ENCODE assay signal across 8 cellular contexts in the genomic region with DNA sequence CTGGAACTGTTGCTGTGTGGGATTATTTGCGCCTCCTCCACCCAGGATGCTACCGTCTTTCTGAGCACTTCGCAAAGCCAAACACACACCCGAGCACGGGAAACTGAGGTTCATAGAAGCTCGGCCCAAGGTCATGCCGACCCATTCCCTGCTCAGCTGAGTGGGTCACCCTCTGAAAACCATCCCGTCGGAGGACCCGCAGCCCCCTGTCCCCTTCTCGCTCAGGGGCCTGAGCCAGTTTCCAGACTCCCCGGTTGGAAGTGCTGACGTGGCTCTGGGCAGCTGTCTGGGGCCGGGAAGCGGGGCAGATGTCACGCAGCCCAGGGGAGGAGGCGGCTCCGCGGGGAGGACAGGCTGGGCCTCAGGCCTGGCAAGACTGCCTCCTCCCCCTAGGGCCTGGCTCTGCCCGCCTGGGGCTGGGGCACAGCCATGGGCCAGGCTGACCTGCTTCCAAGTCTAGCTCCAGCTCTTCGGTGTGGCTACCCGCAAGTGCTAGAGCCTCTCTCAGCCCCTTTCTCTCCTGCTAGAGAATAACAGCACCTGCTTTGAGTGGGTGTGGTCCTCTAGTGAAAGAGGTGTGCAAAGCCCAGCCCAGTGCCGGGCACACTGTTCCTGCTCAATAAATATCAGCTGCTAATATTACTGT. TPM values are rescaled to one million over a fixed set of nuclear protein-coding genes. Genes with fewer than 3 reads are reported as not detected.
A peak's percentile ranks its signal among the peaks of the same experiment; 100 is the strongest.
DNase-seq lines count a peak whose midpoint lies in the region; ATAC-seq and TF ChIP-seq lines count a peak whose summit lies in the region.

No MANE protein-coding gene starts in this region.

- H3K36me3 ChIP-seq in HEK293 (ENCODE audit: control insufficient read depth in 2 of 2, insufficient read depth in 1 of 2, low read length in 2 of 2) (peaks cover 0 to 5% of the 10 kb centered on the region in 2 experiments; a peak in 1 of 3 replicates), PC-3 (ENCODE audit: low read depth, low read length) (no peaks in the 10 kb centered on the region), ectodermal cell (ENCODE audit: control insufficient read depth, insufficient read depth, low read length) (no peaks in the 10 kb centered on the region), lung (ENCODE audit: control insufficient read depth in 2 of 2, insufficient read depth in 2 of 2, low read length in 2 of 2) (no peaks in the 10 kb centered on the region), subcutaneous abdominal adipose tissue (ENCODE audit: control insufficient read depth in 5 of 5, insufficient read depth in 5 of 5, low read length in 5 of 5) (no peaks in the 10 kb centered on the region)

- H3K4me1 ChIP-seq in HEK293 (ENCODE audit: control insufficient read depth, insufficient read depth, low read length) (peaks cover 2% of the 10 kb centered on the region; the same call in 1 of the 2 replicates), PC-3 (ENCODE audit: insufficient read depth, low read length) (peaks cover 47% of the 10 kb centered on the region), ectodermal cell (ENCODE audit: control insufficient read depth, insufficient read depth, low read length) (peaks cover 68% of the 10 kb centered on the region), lung (ENCODE audit: control insufficient read depth in 2 of 2, insufficient read depth in 2 of 2, low read length in 2 of 2) (peaks cover 5 to 14% of the 10 kb centered on the region in 2 donors), subcutaneous abdominal adipose tissue (ENCODE audit: control insufficient read depth in 5 of 5, insufficient read depth in 5 of 5, low read length in 5 of 5) (peaks cover 22 to 70% (median 64%) of the 10 kb centered on the region in 5 donors)

- H3K9me3 ChIP-seq in HEK293 (ENCODE audit: control insufficient read depth, insufficient read depth, low read depth, low read length) (no peaks in the 10 kb centered on the region), PC-3 (ENCODE audit: low read length) (no peaks in the 10 kb centered on the region), ectodermal cell (ENCODE audit: control insufficient read depth, low read length) (no peaks in the 10 kb centered on the region), lung (ENCODE audit: control insufficient read depth in 2 of 2, insufficient read depth in 1 of 2, low read length in 1 of 2) (no peaks in the 10 kb centered on the region), subcutaneous abdominal adipose tissue (ENCODE audit: control insufficient read depth in 5 of 5, low read length in 5 of 5) (no peaks in the 10 kb centered on the region)

- TSS peak; percentile 98 for BruUV-seq in PC-3 (replicated peaks; lab: Mats Ljungman, UMichigan)

- CTCF ChIA-PET in HEK293 (lab: Yijun Ruan, JAX) (interaction anchor here (0.6 to 14.2 kb wide), 12 partner anchors 8 to 504 kb away, joined by 3 to 269 read pairs (median 4); partner anchors contain the start of gene CXXC5), PC-3 (lab: Charles Lee) (interaction anchor here (0.5 to 1.3 kb wide), 3 partner anchors 10 to 1286 kb away, joined by 3 to 14 read pairs (median 3); partner anchors contain the start of genes CXXC5 and KDM3B)

- H3K79me2 ChIP-seq in PC-3 (ENCODE audit: low read length) = no peaks in the 10 kb centered on the region

- POLR2A ChIA-PET in HEK293 (lab: Yijun Ruan, JAX) (interaction anchor here (1.2 to 7.2 kb wide), 3 partner anchors 10 to 109 kb away, joined by 3 to 96 read pairs (median 4); partner anchors contain the start of gene CXXC5), PC-3 (lab: Charles Lee; ENCODE audit: unreplicated experiment) (interaction anchor here (0.6 kb wide), 1 partner anchor 173 kb away, joined by 3 read pairs; no protein-coding TSS in a partner anchor)

- intact Hi-C loops in PC-3 (cut with micrococcal nuclease) = no loop called here

- WGBS in ectodermal cell, 2 experiments = 13 to 15% methylated on average over 23 of the region's 23 CpGs
- WGBS in lung, 2 donors = 5 to 7% methylated on average over 23 of the region's 23 CpGs

- peak overlapping the region; percentile 82 for H2AFZ ChIP-seq in PC-3 (ENCODE audit: low read length)

- no peaks in the 10 kb centered on the region for H3K9me2 ChIP-seq in PC-3 (replicated peaks; ENCODE audit: low read length)

- H4K20me1 ChIP-seq in PC-3 (ENCODE audit: low read length) = no peaks in the 10 kb centered on the region

- H3F3A ChIP-seq in PC-3 (ENCODE audit: low read length, unreplicated experiment) = no peaks in the 10 kb centered on the region

- H3K27me3 ChIP-seq in PC-3 (ENCODE audit: low read length) = no peaks in the 10 kb centered on the region
- H3K27me3 ChIP-seq in ectodermal cell (ENCODE audit: control insufficient read depth, insufficient read depth, low read length, poor library complexity, severe bottlenecking) = no peaks in the 10 kb centered on the region
- no peaks in the 10 kb centered on the region for H3K27me3 ChIP-seq in lung (ENCODE audit: control insufficient read depth, insufficient read depth)
- H3K27me3 ChIP-seq in subcutaneous abdominal adipose tissue (ENCODE audit: control insufficient read depth in 5 of 5, insufficient read depth in 4 of 5, low read length in 5 of 5) = no peaks in the 10 kb centered on the region

- ATAC-seq in PC-3 = peak; percentile 64
- peak; percentile 55 for ATAC-seq in lung (ENCODE audit: insufficient read depth, low FRiP score)

- peak overlapping the region; percentile 88 for H3K4me2 ChIP-seq in PC-3 (ENCODE audit: low read length)

- H3K4me3 ChIP-seq in HEK293 (ENCODE audit: low read depth, low read length) (no peak overlapping the region), PC-3 (ENCODE audit: low read length) (peak overlapping the region; percentile 68), ectodermal cell (ENCODE audit: insufficient read depth, low read depth, low read length) (peak overlapping the region; percentile 34), lung (no peak overlapping the region), subcutaneous abdominal adipose tissue (ENCODE audit: low read depth in 1 of 5, low read length in 5 of 5) (peak overlapping the region; percentile 59 to 71 (median 69))

- H3K9ac ChIP-seq in PC-3 (ENCODE audit: low read length) = peak overlapping the region; percentile 64
- peak overlapping the region; percentile 71 to 89 (median 83) for H3K9ac ChIP-seq in subcutaneous abdominal adipose tissue (ENCODE audit: low read length in 5 of 5)

- DNase-seq in NCI-H1105 treated with DMSO at 0.1 percent for 48 hours (lab: John Stamatoyannopoulos, UW) (peak; percentile 9), NCI-H1105 (lab: John Stamatoyannopoulos, UW) (no peak), PC-3 (peak; percentile 73), lung (ENCODE audit: low spot score) (peak; percentile 78), RKO (ENCODE audit: low spot score) (no peak)

- TF ChIP-seq CTCF in HEK293 (tag by site-specific recombination; IDR thresholded peaks at IDR 0.05) (no peak), PC-3 (conservative IDR thresholded peaks at IDR 0.05; ENCODE audit: low read depth, low read length) (no peak), lung (IDR thresholded peaks at IDR 0.05; ENCODE audit: control extremely low read depth, extremely low read depth) (no peak)

- no peak overlapping the region for H3K27ac ChIP-seq in HEK293 (ENCODE audit: extremely low read depth, low read depth, low read length)
- H3K27ac ChIP-seq in PC-3 (ENCODE audit: low read length) = peak overlapping the region; percentile 83
- peak overlapping the region; percentile 55 for H3K27ac ChIP-seq in ectodermal cell (ENCODE audit: insufficient read depth, low read depth, low read length, poor library complexity, severe bottlenecking)
- H3K27ac ChIP-seq in lung (ENCODE audit: low read depth in 1 of 2, low read length in 1 of 2) = peak overlapping the region; percentile 85 to 88
- peak overlapping the region; percentile 97 for H3K27ac ChIP-seq in subcutaneous abdominal adipose tissue (ENCODE audit: low read depth, low read length)

TF ChIP-seq in HEK293, 187 proteins besides CTCF, POLR2A, EP300 and RAD21 (continues in another document):
- TF ChIP-seq PATZ1 (tag by site-specific recombination; IDR thresholded peaks at IDR 0.05) = 0 out of 2 replicates have a peak, but pooled peaks have one; percentile 5
- peak; percentile 45; the same call in 1 of the 2 replicates for TF ChIP-seq KLF9 (tag by site-specific recombination; IDR thresholded peaks at IDR 0.05; ENCODE audit: low read depth)
- TF ChIP-seq ZIC2 (tag by site-specific recombination; IDR thresholded peaks at IDR 0.05) = peak; percentile 27
- TF ChIP-seq ZBTB8A (tag by site-specific recombination; IDR thresholded peaks at IDR 0.05) = peak; percentile 28; the same call in 1 of the 2 replicates

RNA-seq across cellular contexts. Expression of gene CXXC5, which starts 9.9 kb away (rescaled TPM):
- 31.1 and 42.4 TPM in 2 replicates for total RNA-seq in PC-3 (2014; rRNA removed)
- polyA plus RNA-seq in ectodermal cell (2013, experiment 1 of 4) = 45.6 TPM
- polyA plus RNA-seq in ectodermal cell (2013, experiment 2 of 4) = 46.4 TPM
- polyA plus RNA-seq in ectodermal cell (2013, experiment 3 of 4) = 36.6 TPM
- polyA plus RNA-seq in ectodermal cell (2013, experiment 4 of 4) = 37.7 TPM
- total RNA-seq in lung = 10 to 100 TPM; 26.5 to 39.8 TPM
- 10 to 100 TPM; 20.7 to 23.5 TPM for polyA plus RNA-seq in lung

Comparison
In these comparisons a context has a peak if more than half of its experiments do, and no peak if none do; other contexts are left out.
1. DNase-seq: peak in NCI-H1105 treated with DMSO at 0.1 percent for 48 hours (single experiment), PC-3 (single experiment) and lung (single experiment); none in NCI-H1105 (single experiment) and RKO (single experiment).
2. H3K4me3 ChIP-seq: peak in PC-3 (single experiment), ectodermal cell (single experiment) and subcutaneous abdominal adipose tissue (5 of 5); none in HEK293 (single experiment) and lung (single experiment).